In genomic region chr12:124695861-124696260, GRCh38 we compare ENCODE assay signal across 16 cellular contexts.
A peak's percentile ranks its signal among the peaks of the same experiment; 100 is the strongest.
DNase-seq lines count a peak whose midpoint lies in the region; ATAC-seq, FAIRE-seq and TF ChIP-seq lines count a peak whose summit lies in the region.
"Had no signal": no experiment of that assay in that cellular context is flagged by ENCODE, and none has a peak within 500 bp of the region (broad histone marks: within the 10 kb centered on the region; RNA-seq: fewer than 3 reads in every experiment).

No MANE protein-coding gene starts in this region.

- DNase-seq in NCI-H146 (lab: John Stamatoyannopoulos, UW) (peak; percentile 31), NCI-H146 treated with DMSO at 0.1 percent for 48 hours (lab: John Stamatoyannopoulos, UW; ENCODE audit: unreplicated experiment) (no peak), RPMI7951 (ENCODE audit: low read depth) (peak; percentile 29), foreskin keratinocyte (no peak), osteoblast (ENCODE audit: insufficient read length, low spot score, missing footprints) (peak; percentile 80), GM19239 (ENCODE audit: insufficient read length, low spot score) (no peak), immature natural killer cell (no peak), MV-4-11 (lab: John Stamatoyannopoulos, UW) (no peak)
- DNase-seq: brain microvascular endothelial cell, HFFc6, hippocampal formation, NCI-H226 had no signal

- H3K9me3 Mint-ChIP-seq in immature natural killer cell: peaks cover 0 to 19% (median 12%) of the 10 kb centered on the region in 6 donors

- H3K27me3 ChIP-seq in foreskin keratinocyte (peaks cover 5% of the 10 kb centered on the region), osteoblast (ENCODE audit: insufficient read depth, low read length) (peaks cover 25% of the 10 kb centered on the region)
- H3K27me3 ChIP-seq: brain microvascular endothelial cell had no signal

- H3K27ac Mint-ChIP-seq in immature natural killer cell: no peak overlapping the region

- peaks cover 22 to 29% of the 10 kb centered on the region in 2 donors for H3K4me1 Mint-ChIP-seq in immature natural killer cell

- H3K4me3 Mint-ChIP-seq in immature natural killer cell: no peak overlapping the region

- no peak overlapping the region for H3K4me3 ChIP-seq in osteoblast (ENCODE audit: insufficient read depth, low read length)
- H3K4me3 ChIP-seq: SK-N-MC had no signal

- TF ChIP-seq CTCF in foreskin keratinocyte (conservative IDR thresholded peaks at IDR 0.05): no peak
- no peak for TF ChIP-seq CTCF in osteoblast (IDR thresholded peaks at IDR 0.05; ENCODE audit: extremely low read depth, low read depth, low read length)

- no peak for FAIRE-seq in GM19239 (lab: Jason Lieb, UNC)

- peaks cover 5 to 9% (median 8%) of the 10 kb centered on the region in 3 donors for H3K36me3 Mint-ChIP-seq in immature natural killer cell

- H3K4me2 ChIP-seq in osteoblast (ENCODE audit: insufficient read depth, low read length): no peak overlapping the region
- H3K4me2 ChIP-seq: KMS-11 had no signal

- H3K79me2 ChIP-seq in osteoblast (ENCODE audit: insufficient read depth, low read length): no peaks in the 10 kb centered on the region

- H3K4me1 ChIP-seq in foreskin keratinocyte (no peaks in the 10 kb centered on the region), osteoblast (ENCODE audit: insufficient read depth, low read length) (peaks cover 21% of the 10 kb centered on the region)

- H2AFZ ChIP-seq in osteoblast (ENCODE audit: low read length): no peak overlapping the region

- no peaks in the 10 kb centered on the region for H4K20me1 ChIP-seq in osteoblast (ENCODE audit: insufficient read depth, low read length)

- H3K36me3 ChIP-seq in osteoblast (ENCODE audit: insufficient read depth, low read length): no peaks in the 10 kb centered on the region
- H3K36me3 ChIP-seq: brain microvascular endothelial cell had no signal

- H3K27me3 Mint-ChIP-seq in immature natural killer cell (ENCODE audit: low read depth in 3 of 3): peaks cover 21 to 34% (median 22%) of the 10 kb centered on the region in 3 donors

- H3K9me3 ChIP-seq in osteoblast (ENCODE audit: low read depth, low read length): peaks cover 8% of the 10 kb centered on the region

- peak; percentile 43 for ATAC-seq in foreskin keratinocyte
- ATAC-seq: activated CD4-positive, CD25-positive, alpha-beta regulatory T cell treated with anti-CD3 and anti-CD28 coated beads, Interleukin-2, amount 50 U/mL, for 24 hours had no signal

- H3K27ac ChIP-seq in foreskin keratinocyte (no peak overlapping the region), osteoblast (ENCODE audit: low read depth, low read length) (no peak overlapping the region)
- H3K27ac ChIP-seq: 22Rv1, brain microvascular endothelial cell, KMS-11, SK-N-MC had no signal

Comparison
In these comparisons a context has a peak if more than half of its experiments do, and no peak if none do; other contexts are left out.
1. DNase-seq: peak in NCI-H146 (single experiment), RPMI7951 (single experiment) and osteoblast (single experiment); none in NCI-H146 treated with DMSO at 0.1 percent for 48 hours (single experiment), foreskin keratinocyte (0 of 2), GM19239 (single experiment), immature natural killer cell (0 of 3) and MV-4-11 (single experiment).